7 cellular contexts compared by ENCODE assay signal in genomic region chr15:40354408-40355171, GRCh38. TPM values are rescaled to one million over a fixed set of nuclear protein-coding genes. Genes with fewer than 3 reads are reported as not detected.
DNase-seq lines count a peak whose midpoint lies in the region; ATAC-seq, FAIRE-seq and TF ChIP-seq lines count a peak whose summit lies in the region.
"Had no signal": no experiment of that assay in that cellular context is flagged by ENCODE, and none has a peak within 500 bp of the region (broad histone marks: within the 10 kb centered on the region; RNA-seq: fewer than 3 reads in every experiment).

No MANE protein-coding gene starts in this region.

- no peaks in the 10 kb centered on the region for H3K9me2 ChIP-seq in PC-9 (ENCODE audit: insufficient read depth)

- no peaks in the 10 kb centered on the region for H3K9me3 ChIP-seq in PC-9 (ENCODE audit: insufficient read depth, low read depth)
- H3K9me3 ChIP-seq in kidney (ENCODE audit: control insufficient read depth in 1 of 2, low read length in 2 of 2) = no peaks in the 10 kb centered on the region

- no peaks in the 10 kb centered on the region for H3K36me3 Mint-ChIP-seq in activated CD8-positive, alpha-beta memory T cell treated with anti-CD3 and anti-CD28 coated beads, Interleukin-2, amount 10 ng/mL, durations not matched to agents 7 days and 5 days

- H3K4me1 ChIP-seq in PC-9 (replicated peaks; ENCODE audit: insufficient read depth) (peaks cover 7% of the 10 kb centered on the region; the same call in 1 of the 2 replicates), kidney (ENCODE audit: control insufficient read depth in 1 of 2, insufficient read depth in 1 of 2, low read depth in 1 of 2, low read length in 2 of 2) (peaks cover 0 to 13% of the 10 kb centered on the region in 2 donors)

- no peaks in the 10 kb centered on the region for H3F3A ChIP-seq in PC-9 (ENCODE audit: insufficient read depth, low read depth)

- no peak overlapping the region for H3K9ac ChIP-seq in kidney (ENCODE audit: low read length in 2 of 2)

- no peaks in the 10 kb centered on the region for H3K79me2 ChIP-seq in PC-9 (ENCODE audit: low read depth)

- CTCF ChIA-PET in PC-9 (lab: Charles Lee) = interaction anchor here (0.5 to 0.8 kb wide), 2 partner anchors 13 to 128 kb away, joined by 5 to 7 read pairs; no protein-coding TSS in a partner anchor
- CTCF ChIA-PET in activated CD8-positive, alpha-beta memory T cell treated with anti-CD3 and anti-CD28 coated beads, Interleukin-2, amount 10 ng/mL, durations not matched to agents 7 days and 5 days (lab: Charles Lee) = interaction anchor here (0.8 to 6.5 kb wide), 9 partner anchors 10 to 75 kb away, joined by 3 to 49 read pairs (median 3); partner anchors contain the start of gene IVD

- peaks cover 9% of the 10 kb centered on the region for H3K4me1 Mint-ChIP-seq in activated CD8-positive, alpha-beta memory T cell treated with anti-CD3 and anti-CD28 coated beads, Interleukin-2, amount 10 ng/mL, durations not matched to agents 7 days and 5 days

- intact Hi-C loops in PC-9 (cut with micrococcal nuclease; ENCODE audit: unreplicated experiment) = no loop called here
- intact Hi-C loops in kidney (cut with DNase I) = no loop called here

- no peaks in the 10 kb centered on the region for H4K20me1 ChIP-seq in PC-9 (ENCODE audit: insufficient read depth)

- H3K36me3 ChIP-seq in PC-9 (ENCODE audit: low read depth) (no peaks in the 10 kb centered on the region), kidney (ENCODE audit: control insufficient read depth in 1 of 2, insufficient read depth in 2 of 2, low read length in 2 of 2) (no peaks in the 10 kb centered on the region)

- no peak for ATAC-seq in activated CD8-positive, alpha-beta memory T cell treated with anti-CD3 and anti-CD28 coated beads, Interleukin-2, amount 10 ng/mL, durations not matched to agents 7 days and 5 days

- H3K27ac Mint-ChIP-seq in activated CD8-positive, alpha-beta memory T cell treated with anti-CD3 and anti-CD28 coated beads, Interleukin-2, amount 10 ng/mL, durations not matched to agents 7 days and 5 days = no peak overlapping the region

- no peaks in the 10 kb centered on the region for H3K27me3 ChIP-seq in PC-9 (ENCODE audit: insufficient read depth, low read depth)

- H3K27ac ChIP-seq in PC-9 (no peak overlapping the region), kidney (ENCODE audit: low read depth in 2 of 2, low read length in 2 of 2) (no peak overlapping the region)

- FAIRE-seq in kidney (lab: Jason Lieb, UNC) = no peak

- H3K27me3 Mint-ChIP-seq in activated CD8-positive, alpha-beta memory T cell treated with anti-CD3 and anti-CD28 coated beads, Interleukin-2, amount 10 ng/mL, durations not matched to agents 7 days and 5 days = peaks cover 10% of the 10 kb centered on the region

- DNase-seq in GM12864 (ENCODE audit: low read depth) (no peak), PC-9 (no peak), kidney (no peak), GM19240 (ENCODE audit: insufficient read length, low spot score) (no peak), KG1 (lab: John Stamatoyannopoulos, UW) (no peak)
- no peak for DNase-seq in activated CD8-positive, alpha-beta memory T cell treated with anti-CD3 and anti-CD28 coated beads, Interleukin-2, amount 10 ng/mL, durations not matched to agents 7 days and 5 days

- no peak overlapping the region for H2AFZ ChIP-seq in PC-9

- no peaks in the 10 kb centered on the region for H3K9me3 Mint-ChIP-seq in activated CD8-positive, alpha-beta memory T cell treated with anti-CD3 and anti-CD28 coated beads, Interleukin-2, amount 10 ng/mL, durations not matched to agents 7 days and 5 days (ENCODE audit: low read depth)

- H3K4me2 ChIP-seq in PC-9 = no peak overlapping the region

- no TSS peak for BruUV-seq in PC-9 (replicated peaks; lab: Mats Ljungman, UMichigan)

- H3K4me3 Mint-ChIP-seq in activated CD8-positive, alpha-beta memory T cell treated with anti-CD3 and anti-CD28 coated beads, Interleukin-2, amount 10 ng/mL, durations not matched to agents 7 days and 5 days = no peak overlapping the region

- no peak overlapping the region for H3K4me3 ChIP-seq in GM12864 (ENCODE audit: low read depth, low read length)
- no peak overlapping the region for H3K4me3 ChIP-seq in PC-9
- no peak overlapping the region for H3K4me3 ChIP-seq in kidney (ENCODE audit: low read length in 2 of 2)
- H3K4me3 ChIP-seq: lung had no signal

- POLR2A ChIA-PET in PC-9 (lab: Charles Lee; ENCODE audit: unreplicated experiment) = interaction anchor here (0.6 kb wide), 1 partner anchor 393 kb away, joined by 3 read pairs; no protein-coding TSS in a partner anchor

- TF ChIP-seq CTCF in GM12864 (IDR thresholded peaks at IDR 0.05; ENCODE audit: low read depth, low read length, missing control alignments) (peak; percentile 44), PC-9 (conservative IDR thresholded peaks at IDR 0.05) (peak; percentile 27; the same call in 1 of the 2 replicates), kidney (IDR thresholded peaks at IDR 0.05; ENCODE audit: borderline replicate concordance, extremely low read depth, insufficient read depth) (peak; percentile 17)

RNA-seq across cellular contexts. Expression of gene DISP2, which starts 3.4 kb away (rescaled TPM):
- 0.35 and 0.63 TPM in 2 replicates for total RNA-seq in PC-9 (2021)
- total RNA-seq in kidney = 0.69 TPM
- 0.04 TPM for polyA plus RNA-seq in kidney (ENCODE audit: insufficient read depth, low read depth, low replicate concordance)
- total RNA-seq in activated CD8-positive, alpha-beta memory T cell treated with anti-CD3 and anti-CD28 coated beads, Interleukin-2, amount 10 ng/mL, durations not matched to agents 7 days and 5 days = under 1 TPM; 0.23 to 0.37 TPM

RNA-seq across cellular contexts. Expression of gene PHGR1, which starts 3.8 kb away (rescaled TPM):
- total RNA-seq in PC-9 (2021) = not detected in 2 replicates
- not detected for total RNA-seq in kidney
- not detected for polyA plus RNA-seq in kidney (ENCODE audit: insufficient read depth, low read depth, low replicate concordance)
- total RNA-seq in activated CD8-positive, alpha-beta memory T cell treated with anti-CD3 and anti-CD28 coated beads, Interleukin-2, amount 10 ng/mL, durations not matched to agents 7 days and 5 days = not detected
- total RNA-seq: lung had no signal

RNA-seq across cellular contexts. Expression of gene CCDC9B, which starts 13.9 kb away (rescaled TPM):
- total RNA-seq in PC-9 (2021) = 141 and 168 TPM in 2 replicates
- total RNA-seq in kidney = 60.0 TPM
- 4.7 TPM for polyA plus RNA-seq in kidney (ENCODE audit: insufficient read depth, low read depth, low replicate concordance)
- 1 to 10 TPM in 1 of 2 experiments, under 1 TPM in 1; 0.45 to 1.5 TPM for total RNA-seq in activated CD8-positive, alpha-beta memory T cell treated with anti-CD3 and anti-CD28 coated beads, Interleukin-2, amount 10 ng/mL, durations not matched to agents 7 days and 5 days

RNA-seq across cellular contexts. Expression of gene KNSTRN, which starts 27.9 kb away (rescaled TPM):
- total RNA-seq in PC-9 (2021) = 85.2 and 95.6 TPM in 2 replicates
- total RNA-seq in kidney = 7.4 TPM
- 5.5 TPM for polyA plus RNA-seq in kidney (ENCODE audit: insufficient read depth, low read depth, low replicate concordance)
- total RNA-seq in activated CD8-positive, alpha-beta memory T cell treated with anti-CD3 and anti-CD28 coated beads, Interleukin-2, amount 10 ng/mL, durations not matched to agents 7 days and 5 days = 10 to 100 TPM; 77.1 to 82.0 TPM

RNA-seq across cellular contexts. Expression of gene INAFM2, which starts 31.1 kb away (rescaled TPM):
- 2.4 and 3.1 TPM in 2 replicates for total RNA-seq in PC-9 (2021)
- 21.6 TPM for total RNA-seq in kidney
- polyA plus RNA-seq in kidney (ENCODE audit: insufficient read depth, low read depth, low replicate concordance) = 14.7 TPM
- total RNA-seq in activated CD8-positive, alpha-beta memory T cell treated with anti-CD3 and anti-CD28 coated beads, Interleukin-2, amount 10 ng/mL, durations not matched to agents 7 days and 5 days = 10 to 100 TPM in 1 of 2 experiments, 1 to 10 TPM in 1; 4.9 to 10.2 TPM

Comparison
In these comparisons a context has a peak if more than half of its experiments do, and no peak if none do; other contexts are left out.
1. RNA of gene CCDC9B, which starts 13.9 kb away (total RNA-seq): 141 to 168 TPM in PC-9 and 60.0 TPM in kidney (single experiment); 0.45 to 1.5 TPM in activated CD8-positive, alpha-beta memory T cell treated with anti-CD3 and anti-CD28 coated beads, Interleukin-2, amount 10 ng/mL, durations not matched to agents 7 days and 5 days; every median in the first group is over 10 times any median in the second.
2. Peak in every context shown above with its lines, with median percentiles within 50 percentile points of each other: CTCF ChIP-seq.